ENCODE assay signal across 21 cellular contexts in the genomic region with DNA sequence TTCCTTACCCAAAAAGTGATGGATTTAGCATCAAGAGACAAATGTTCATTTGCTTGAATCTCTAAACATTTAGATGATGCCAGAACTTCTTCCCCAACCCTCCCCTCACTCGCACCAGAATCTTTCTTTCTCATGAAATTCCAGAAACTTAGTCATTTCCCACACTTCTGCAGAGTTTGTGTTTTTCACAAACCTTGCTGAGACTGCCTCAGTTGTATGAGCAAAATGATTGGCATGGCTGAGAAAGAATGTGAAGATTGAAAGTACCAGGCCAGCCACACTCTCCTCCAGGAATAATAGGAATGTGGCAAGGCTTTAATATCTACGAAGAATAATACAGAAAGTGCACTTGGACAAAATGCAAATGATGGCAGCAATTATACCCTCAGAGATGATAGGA.
DNase-seq lines count a peak whose midpoint lies in the region; TF ChIP-seq lines count a peak whose summit lies in the region.
"Had no signal": no experiment of that assay in that cellular context is flagged by ENCODE, and none has a peak within 500 bp of the region (broad histone marks: within the 10 kb centered on the region; RNA-seq: fewer than 3 reads in every experiment).

No MANE protein-coding gene starts in this region.

- no peak for TF ChIP-seq CTCF in smooth muscle cell (IDR thresholded peaks at IDR 0.05; ENCODE audit: borderline replicate concordance, insufficient read depth, poor library complexity, severe bottlenecking)

- no peaks in the 10 kb centered on the region for H4K20me1 ChIP-seq in smooth muscle cell (ENCODE audit: low read depth)

- 31% methylated on average over 2 of the region's 2 CpGs for WGBS in smooth muscle cell (ENCODE audit: low lambda C conversion rate)

- peak overlapping the region; percentile 2 for H3K27ac ChIP-seq in smooth muscle cell (ENCODE audit: low read depth)
- H3K27ac ChIP-seq: epithelial cell of prostate, gastroesophageal sphincter, KMS-11 had no signal

- H3K4me1 ChIP-seq in smooth muscle cell (ENCODE audit: low read depth), result peaks cover 5% of the 10 kb centered on the region

- DNase-seq in HK-2 (ENCODE audit: unreplicated experiment) (peak; percentile 29), amniotic stem cell (lab: John Stamatoyannopoulos, UW) (peak; percentile 24), hepatic stellate cell (ENCODE audit: low spot score) (peak; percentile 21), smooth muscle cell (lab: John Stamatoyannopoulos, UW; ENCODE audit: unreplicated experiment) (no peak), NCI-H82 (lab: John Stamatoyannopoulos, UW) (no peak), H7 (no peak), retina (no peak)
- DNase-seq: activated CD4-positive, alpha-beta T cell treated with anti-CD3 and anti-CD28 coated beads, Interleukin-2, amount 50 U/mL, for 1 hour; activated CD8-positive, alpha-beta memory T cell treated with anti-CD3 and anti-CD28 coated beads, Interleukin-2, amount 50 U/mL, for 4 hours; activated naive CD8-positive, alpha-beta T cell treated with anti-CD3 and anti-CD28 coated beads, Interleukin-2, amount 50 U/mL, for 24 hours; caudate nucleus; COR-L47; naive thymus-derived CD8-positive, alpha-beta T cell; NCI-H1930; NCI-H345; NK-92 treated with Interleukin-12 subunit alpha and Interleukin-12 subunit beta, amount 100 ng/mL, for 24 hours; stimulated activated CD4-positive, alpha-beta T cell treated with anti-CD3 and anti-CD28 coated beads, Interleukin-1b, Interleukin-23, amount 100 ng/mL, for 48 hours; stimulated activated naive CD4-positive, alpha-beta T cell had no signal

- H3K9ac ChIP-seq in smooth muscle cell (ENCODE audit: low read depth), result no peak overlapping the region
- H3K9ac ChIP-seq: KMS-11 had no signal

- H3K36me3 ChIP-seq in smooth muscle cell (ENCODE audit: low read depth) (no peaks in the 10 kb centered on the region), H7 (replicated peaks; ENCODE audit: control insufficient read depth, insufficient read depth, low read length) (no peaks in the 10 kb centered on the region)
- H3K36me3 ChIP-seq: gastroesophageal sphincter had no signal

- H3K4me3 ChIP-seq in smooth muscle cell (no peak overlapping the region), H7 (ENCODE audit: insufficient read depth, low read depth, low read length) (no peak overlapping the region)
- H3K4me3 ChIP-seq: gastroesophageal sphincter had no signal

- H3F3A ChIP-seq in smooth muscle cell (ENCODE audit: low read depth), result no peaks in the 10 kb centered on the region

- H3K9me3 ChIP-seq in smooth muscle cell (replicated peaks; ENCODE audit: low read depth), result no peaks in the 10 kb centered on the region
- H3K9me3 ChIP-seq: gastroesophageal sphincter had no signal

- H3K79me2 ChIP-seq in smooth muscle cell (ENCODE audit: low read depth), result no peaks in the 10 kb centered on the region

- peak overlapping the region; percentile 30 for H3K4me2 ChIP-seq in smooth muscle cell
- H3K4me2 ChIP-seq: KMS-11 had no signal

- H3K27me3 ChIP-seq in smooth muscle cell (ENCODE audit: low read depth) (peaks cover 4% of the 10 kb centered on the region), H7 (ENCODE audit: control insufficient read depth, insufficient read depth, low read length) (no peaks in the 10 kb centered on the region)
- H3K27me3 ChIP-seq: gastroesophageal sphincter had no signal

- no peak overlapping the region for H2AFZ ChIP-seq in smooth muscle cell (ENCODE audit: low read depth)

Comparison
In these comparisons a context has a peak if more than half of its experiments do, and no peak if none do; other contexts are left out.
1. DNase-seq: peak in HK-2 (single experiment), amniotic stem cell (single experiment) and hepatic stellate cell (single experiment); none in smooth muscle cell (single experiment), NCI-H82 (single experiment), H7 (single experiment) and retina (single experiment).